ENCODE assay signal across 22 cellular contexts in genomic region chr17:56577810-56578209, GRCh38. TPM values are rescaled to one million over a fixed set of nuclear protein-coding genes. Genes with fewer than 3 reads are reported as not detected.
DNase-seq lines count a peak whose midpoint lies in the region; ATAC-seq and TF ChIP-seq lines count a peak whose summit lies in the region.
"Had no signal": no experiment of that assay in that cellular context is flagged by ENCODE, and none has a peak within 500 bp of the region (broad histone marks: within the 10 kb centered on the region; RNA-seq: fewer than 3 reads in every experiment).

No MANE protein-coding gene starts in this region.

- no peak overlapping the region for H4K8ac ChIP-seq in mesendoderm (ENCODE audit: low read depth, low read length)

- no peak overlapping the region for H4K5ac ChIP-seq in mesendoderm (ENCODE audit: low read length)

- no peaks in the 10 kb centered on the region for H4K20me1 ChIP-seq in smooth muscle cell (ENCODE audit: low read depth)

- H2AK5ac ChIP-seq in mesendoderm (ENCODE audit: low read length): no peak overlapping the region

- H3K27ac ChIP-seq in mesendoderm (ENCODE audit: low read depth, low read length) (no peak overlapping the region), smooth muscle cell (ENCODE audit: low read depth) (no peak overlapping the region)
- H3K27ac ChIP-seq: brain microvascular endothelial cell, parathyroid adenoma, skin epidermis, transverse colon had no signal

- peak overlapping the region; percentile 46 for H3K18ac ChIP-seq in mesendoderm (ENCODE audit: low read length)

- no peak overlapping the region for H2BK5ac ChIP-seq in mesendoderm (ENCODE audit: low read length)

- H3K4me3 ChIP-seq in mesendoderm (ENCODE audit: low read length) (no peak overlapping the region), smooth muscle cell (peak overlapping the region; percentile 32)
- H3K4me3 ChIP-seq: skin epidermis, transverse colon had no signal

- no peak overlapping the region for H3K23ac ChIP-seq in mesendoderm (ENCODE audit: low read length)

- H3K27ac Mint-ChIP-seq in brain: peak overlapping the region; percentile 47 to 92 (median 71)
- H3K27ac Mint-ChIP-seq in stimulated activated naive B cell treated with anti-CD40 and anti-IgM and Interleukin-4, amounts not matched to agents 10 μg/mL and 1 μg/mL and 100 μg/mL, for 72 hours: no peak overlapping the region
- H3K27ac Mint-ChIP-seq: activated CD4-positive, alpha-beta T cell treated with anti-CD3 and anti-CD28 coated beads, Interleukin-2, amount 10 ng/mL, durations not matched to agents 7 days and 5 days; activated T-helper 2 cell treated with anti-CD3 and anti-CD28 coated beads, Interferon-gamma antibody, Interleukin-2, Interleukin-4, amounts not matched to agents 10 μg/mL and 5 μg/mL and 100 μg/mL, durations not matched to agents 14 hours and 24 hours and 36 hours; naive B cell; stimulated activated naive CD8-positive, alpha-beta T cell treated with anti-CD3 and anti-CD28 coated beads, Interleukin-15, amount 100 ng/mL, for 72 hours had no signal

- H3K4me1 Mint-ChIP-seq in brain: peaks cover 56% of the 10 kb centered on the region
- H3K4me1 Mint-ChIP-seq in stimulated activated naive B cell treated with anti-CD40 and anti-IgM and Interleukin-4, amounts not matched to agents 10 μg/mL and 1 μg/mL and 100 μg/mL, for 72 hours: no peaks in the 10 kb centered on the region
- H3K4me1 Mint-ChIP-seq: activated CD4-positive, alpha-beta T cell treated with anti-CD3 and anti-CD28 coated beads, Interleukin-2, amount 10 ng/mL, durations not matched to agents 7 days and 5 days; naive B cell; stimulated activated naive CD8-positive, alpha-beta T cell treated with anti-CD3 and anti-CD28 coated beads, Interleukin-15, amount 100 ng/mL, for 72 hours had no signal

- peaks cover 0 to 4% (median 3%) of the 10 kb centered on the region in 5 experiments for H3K9me3 Mint-ChIP-seq in brain
- H3K9me3 Mint-ChIP-seq in stimulated activated naive B cell treated with anti-CD40 and anti-IgM and Interleukin-4, amounts not matched to agents 10 μg/mL and 1 μg/mL and 100 μg/mL, for 72 hours: peaks cover 4% of the 10 kb centered on the region in 2 donors
- H3K9me3 Mint-ChIP-seq: activated CD4-positive, alpha-beta T cell treated with anti-CD3 and anti-CD28 coated beads, Interleukin-2, amount 10 ng/mL, durations not matched to agents 7 days and 5 days; activated T-helper 2 cell treated with anti-CD3 and anti-CD28 coated beads, Interferon-gamma antibody, Interleukin-2, Interleukin-4, amounts not matched to agents 10 μg/mL and 5 μg/mL and 100 μg/mL, durations not matched to agents 14 hours and 24 hours and 36 hours had no signal

- H3F3A ChIP-seq in smooth muscle cell (ENCODE audit: low read depth): no peaks in the 10 kb centered on the region

- peak overlapping the region; percentile 36 to 79 (median 73) for H3K4me3 Mint-ChIP-seq in brain
- H3K4me3 Mint-ChIP-seq in stimulated activated naive B cell treated with anti-CD40 and anti-IgM and Interleukin-4, amounts not matched to agents 10 μg/mL and 1 μg/mL and 100 μg/mL, for 72 hours: no peak overlapping the region
- H3K4me3 Mint-ChIP-seq: activated CD4-positive, alpha-beta T cell treated with anti-CD3 and anti-CD28 coated beads, Interleukin-2, amount 10 ng/mL, durations not matched to agents 7 days and 5 days; stimulated activated naive CD8-positive, alpha-beta T cell treated with anti-CD3 and anti-CD28 coated beads, Interleukin-15, amount 100 ng/mL, for 72 hours had no signal

- no peaks in the 10 kb centered on the region for H3K79me1 ChIP-seq in mesendoderm (ENCODE audit: low read length)

- DNase-seq in LHCN-M2 (ENCODE audit: low read depth) (peak; percentile 11), mesendoderm (no peak), smooth muscle cell (lab: John Stamatoyannopoulos, UW; ENCODE audit: unreplicated experiment) (no peak), hepatic stellate cell (ENCODE audit: low spot score) (no peak), cortex of kidney (lab: John Stamatoyannopoulos, UW) (no peak)
- no peak for DNase-seq in stimulated activated naive B cell treated with anti-CD40 and anti-IgM and Interleukin-4, amounts not matched to agents 10 μg/mL and 1 μg/mL and 100 μg/mL, for 72 hours
- DNase-seq: activated CD4-positive, alpha-beta T cell treated with anti-CD3 and anti-CD28 coated beads, Interleukin-2, amount 10 ng/mL, durations not matched to agents 7 days and 5 days; brain microvascular endothelial cell; DMS79 treated with DMSO at 0.1 percent for 48 hours; islet precursor cell; mammary epithelial cell; naive B cell; NCI-H1436 treated with DMSO at 0.1 percent for 48 hours; NCI-H2171 treated with DMSO at 0.1 percent for 48 hours; stimulated activated CD4-positive, alpha-beta T cell treated with anti-CD3 and anti-CD28 coated beads, Interleukin-2, amount 100 ng/mL, for 48 hours; stimulated activated naive CD8-positive, alpha-beta T cell treated with anti-CD3 and anti-CD28 coated beads, Interleukin-15, amount 100 ng/mL, for 72 hours; transverse colon had no signal

- peaks cover 1% of the 10 kb centered on the region for H3K4me1 ChIP-seq in mesendoderm (ENCODE audit: control insufficient read depth, low read depth, low read length)
- H3K4me1 ChIP-seq in smooth muscle cell (ENCODE audit: low read depth): peaks cover 20% of the 10 kb centered on the region
- H3K4me1 ChIP-seq: parathyroid adenoma had no signal

- ATAC-seq in stimulated activated naive B cell treated with anti-CD40 and anti-IgM and Interleukin-4, amounts not matched to agents 10 μg/mL and 1 μg/mL and 100 μg/mL, for 72 hours (replicated peaks): no peak
- ATAC-seq: stimulated activated naive CD8-positive, alpha-beta T cell treated with anti-CD3 and anti-CD28 coated beads, Interleukin-15, amount 100 ng/mL, for 72 hours had no signal

- H3K9ac ChIP-seq in mesendoderm (ENCODE audit: low read length): no peak overlapping the region
- no peak overlapping the region for H3K9ac ChIP-seq in smooth muscle cell (ENCODE audit: low read depth)
- H3K9ac ChIP-seq: parathyroid adenoma had no signal

- H3K27me3 Mint-ChIP-seq in brain: peaks cover 8% of the 10 kb centered on the region
- peaks cover 10 to 17% of the 10 kb centered on the region in 2 donors for H3K27me3 Mint-ChIP-seq in stimulated activated naive B cell treated with anti-CD40 and anti-IgM and Interleukin-4, amounts not matched to agents 10 μg/mL and 1 μg/mL and 100 μg/mL, for 72 hours

- no peaks in the 10 kb centered on the region for H3K36me3 Mint-ChIP-seq in brain
- H3K36me3 Mint-ChIP-seq in stimulated activated naive B cell treated with anti-CD40 and anti-IgM and Interleukin-4, amounts not matched to agents 10 μg/mL and 1 μg/mL and 100 μg/mL, for 72 hours: no peaks in the 10 kb centered on the region
- H3K36me3 Mint-ChIP-seq: naive B cell had no signal

- no peaks in the 10 kb centered on the region for H3K27me3 ChIP-seq in mesendoderm (ENCODE audit: insufficient read depth, low read length, poor library complexity)
- H3K27me3 ChIP-seq in smooth muscle cell (ENCODE audit: low read depth): no peaks in the 10 kb centered on the region
- H3K27me3 ChIP-seq: brain microvascular endothelial cell, transverse colon had no signal

- H3K36me3 ChIP-seq in mesendoderm (ENCODE audit: control insufficient read depth, insufficient read depth, low read length): no peaks in the 10 kb centered on the region
- no peaks in the 10 kb centered on the region for H3K36me3 ChIP-seq in smooth muscle cell (ENCODE audit: low read depth)
- H3K36me3 ChIP-seq: brain microvascular endothelial cell, transverse colon had no signal

- H3K4me2 ChIP-seq in mesendoderm (ENCODE audit: low read length) (no peak overlapping the region), smooth muscle cell (peak overlapping the region; percentile 69)

- no peak overlapping the region for H2BK120ac ChIP-seq in mesendoderm (ENCODE audit: low read depth, low read length)

- H3K56ac ChIP-seq in mesendoderm (ENCODE audit: low read length): no peak overlapping the region

- TF ChIP-seq CTCF in brain (conservative IDR thresholded peaks at IDR 0.05) (no peak), smooth muscle cell (IDR thresholded peaks at IDR 0.05; ENCODE audit: borderline replicate concordance, insufficient read depth, poor library complexity, severe bottlenecking) (no peak)

- H2BK15ac ChIP-seq in mesendoderm (replicated peaks; ENCODE audit: low read depth): no peak overlapping the region

- H2AFZ ChIP-seq in smooth muscle cell (ENCODE audit: low read depth): peak overlapping the region; percentile 16
- H2AFZ ChIP-seq: parathyroid adenoma had no signal

- H3K4ac ChIP-seq in mesendoderm (ENCODE audit: low read depth, low read length): no peak overlapping the region

- H3K79me2 ChIP-seq in mesendoderm (ENCODE audit: control insufficient read depth, insufficient read depth, low read length) (no peaks in the 10 kb centered on the region), smooth muscle cell (ENCODE audit: low read depth) (no peaks in the 10 kb centered on the region)
- H3K79me2 ChIP-seq: parathyroid adenoma had no signal

- no CpG with 5 or more reads among the region's 16 CpGs for WGBS in mesendoderm (ENCODE audit: extremely low coverage, insufficient coverage, low lambda C conversion rate)
- 24% methylated on average over 16 of the region's 16 CpGs for WGBS in smooth muscle cell (ENCODE audit: low lambda C conversion rate)

- no peaks in the 10 kb centered on the region for H3K9me3 ChIP-seq in smooth muscle cell (replicated peaks; ENCODE audit: low read depth)
- H3K9me3 ChIP-seq: transverse colon had no signal

RNA-seq across cellular contexts. Expression of gene NOG, which starts 15.7 kb away (rescaled TPM):
- 196 and 274 TPM in 2 replicates for total RNA-seq in LHCN-M2 (2014; rRNA removed)
- polyA plus RNA-seq in LHCN-M2 (2012): 48.6 TPM
- polyA plus RNA-seq in brain (ENCODE audit: insufficient read depth, low read depth, low replicate concordance): 0.66 TPM
- 0.11 TPM for polyA plus RNA-seq in mesendoderm (2013, experiment 1 of 2)
- 0.18 TPM for polyA plus RNA-seq in mesendoderm (2013, experiment 2 of 2)
- total RNA-seq in smooth muscle cell: 7.7 and 13.6 TPM in 2 replicates
- 4.6 and 18.1 TPM in 2 replicates for polyA plus RNA-seq in smooth muscle cell
- total RNA-seq: activated T-helper 2 cell treated with anti-CD3 and anti-CD28 coated beads, Interferon-gamma antibody, Interleukin-2, Interleukin-4, amounts not matched to agents 10 μg/mL and 5 μg/mL and 100 μg/mL, durations not matched to agents 14 hours and 24 hours and 36 hours; T-helper 1 cell treated with Interleukin-12 subunit alpha and Interleukin-12 subunit beta and Interleukin-4 antibody, amounts not matched to agents 30 ng/mL and 1 ng/mL, for 36 hours; transverse colon had no signal

Comparison
In these comparisons a context has a peak if more than half of its experiments do, and no peak if none do; other contexts are left out.
1. H3K4me3 Mint-ChIP-seq: peak in brain (5 of 5); none in stimulated activated naive B cell treated with anti-CD40 and anti-IgM and Interleukin-4, amounts not matched to agents 10 μg/mL and 1 μg/mL and 100 μg/mL, for 72 hours (0 of 2).
2. RNA of gene NOG, which starts 15.7 kb away (total RNA-seq): 196 to 274 TPM in LHCN-M2; 7.7 to 13.6 TPM in smooth muscle cell; every median in the first group is over 10 times any median in the second.